ENCODE assay signal across 19 cellular contexts in genomic region chr7:47693161-47693740, GRCh38.
DNase-seq lines count a peak whose midpoint lies in the region; ATAC-seq, FAIRE-seq and TF ChIP-seq lines count a peak whose summit lies in the region.
"Had no signal": no experiment of that assay in that cellular context is flagged by ENCODE, and none has a peak within 500 bp of the region (broad histone marks: within the 10 kb centered on the region; RNA-seq: fewer than 3 reads in every experiment).

No MANE protein-coding gene starts in this region.

- H3K18ac ChIP-seq in mesendoderm (ENCODE audit: low read length) = no peak overlapping the region

- no peaks in the 10 kb centered on the region for H3K79me2 ChIP-seq in mesendoderm (ENCODE audit: control insufficient read depth, insufficient read depth, low read length)

- no peaks in the 10 kb centered on the region for H3K27me3 ChIP-seq in mesendoderm (ENCODE audit: insufficient read depth, low read length, poor library complexity)
- no peaks in the 10 kb centered on the region for H3K27me3 ChIP-seq in body of pancreas
- H3K27me3 ChIP-seq: BLaER1 treated with 17β-estradiol and CSF1 and Interleukin-3, amounts not matched to agents 10 nM and 100 nM had no signal

- H3K9me3 ChIP-seq in body of pancreas = no peaks in the 10 kb centered on the region
- H3K9me3 ChIP-seq: BLaER1 treated with 17β-estradiol and CSF1 and Interleukin-3, amounts not matched to agents 10 nM and 100 nM; lower lobe of right lung had no signal

- no peak overlapping the region for H4K5ac ChIP-seq in mesendoderm (ENCODE audit: low read length)

- no peak overlapping the region for H3K4me3 ChIP-seq in mesendoderm (ENCODE audit: low read length)
- H3K4me3 ChIP-seq in body of pancreas = no peak overlapping the region
- H3K4me3 ChIP-seq: BLaER1 treated with 17β-estradiol and CSF1 and Interleukin-3, amounts not matched to agents 10 nM and 100 nM; lower lobe of right lung had no signal

- no peak for TF ChIP-seq POLR2A in body of pancreas (IDR thresholded peaks at IDR 0.05)

- H3K4me2 ChIP-seq in mesendoderm (ENCODE audit: low read length) = no peak overlapping the region
- H3K4me2 ChIP-seq: BLaER1 treated with 17β-estradiol and CSF1 and Interleukin-3, amounts not matched to agents 10 nM and 100 nM had no signal

- no peak overlapping the region for H2BK15ac ChIP-seq in mesendoderm (replicated peaks; ENCODE audit: low read depth)

- H2AK5ac ChIP-seq in mesendoderm (ENCODE audit: low read length) = no peak overlapping the region

- no peak overlapping the region for H3K9ac ChIP-seq in mesendoderm (ENCODE audit: low read length)
- H3K9ac ChIP-seq: BLaER1 treated with 17β-estradiol and CSF1 and Interleukin-3, amounts not matched to agents 10 nM and 100 nM had no signal

- no peak overlapping the region for H3K56ac ChIP-seq in mesendoderm (ENCODE audit: low read length)

- H3K4ac ChIP-seq in mesendoderm (ENCODE audit: low read depth, low read length) = no peak overlapping the region

- no CpG with 5 or more reads among the region's 9 CpGs for WGBS in mesendoderm (ENCODE audit: extremely low coverage, insufficient coverage, low lambda C conversion rate)
- WGBS in body of pancreas, 2 donors = 80 to 84% methylated on average over 9 of the region's 9 CpGs

- H3K27ac ChIP-seq in mesendoderm (ENCODE audit: low read depth, low read length) = no peak overlapping the region
- H3K27ac ChIP-seq in body of pancreas = no peak overlapping the region
- H3K27ac ChIP-seq: BLaER1 treated with 17β-estradiol and CSF1 and Interleukin-3, amounts not matched to agents 10 nM and 100 nM; lower lobe of right lung had no signal

- H3K36me3 ChIP-seq in mesendoderm (ENCODE audit: control insufficient read depth, insufficient read depth, low read length) (no peaks in the 10 kb centered on the region), body of pancreas (replicated peaks in 1 of 2; ENCODE audit: insufficient read depth in 1 of 2, low read depth in 2 of 2) (no peaks in the 10 kb centered on the region)
- H3K36me3 ChIP-seq: BLaER1 treated with 17β-estradiol and CSF1 and Interleukin-3, amounts not matched to agents 10 nM and 100 nM; lower lobe of right lung had no signal

- intact Hi-C loops in body of pancreas (cut with DNase I) = no loop called here

- H2BK120ac ChIP-seq in mesendoderm (ENCODE audit: low read depth, low read length) = no peak overlapping the region

- no peak overlapping the region for H2BK5ac ChIP-seq in mesendoderm (ENCODE audit: low read length)

- no peak overlapping the region for H3K23ac ChIP-seq in mesendoderm (ENCODE audit: low read length)

- H3K79me1 ChIP-seq in mesendoderm (ENCODE audit: low read length) = no peaks in the 10 kb centered on the region

- FAIRE-seq in RCC 7860 (lab: Jason Lieb, UNC) = peak; percentile 52
- FAIRE-seq: colon, TTC549 had no signal

- TF ChIP-seq CTCF in body of pancreas (IDR thresholded peaks at IDR 0.05) = no peak

- no peak for ATAC-seq in body of pancreas
- no peak for ATAC-seq in GM21529 (IDR thresholded peaks at IDR 0.05; ENCODE audit: unreplicated experiment)
- ATAC-seq: activated T-cell treated with anti-CD3 and anti-CD28 coated beads, Interleukin-2, amount 50 U/mL, for 72 hours; HCT116; lower lobe of right lung; sciatic nerve; stimulated activated naive B cell treated with anti-CD40 and anti-IgM and Interleukin-4, amounts not matched to agents 10 μg/mL and 1 μg/mL and 100 μg/mL, for 72 hours had no signal

- H3K4me1 ChIP-seq in mesendoderm (ENCODE audit: control insufficient read depth, low read depth, low read length) (no peaks in the 10 kb centered on the region), body of pancreas (no peaks in the 10 kb centered on the region)
- H3K4me1 ChIP-seq: lower lobe of right lung had no signal

- DNase-seq in EL = peak; percentile 33
- peak; percentile 51 for DNase-seq in RCC 7860 (ENCODE audit: low spot score)
- peak; percentile 31 for DNase-seq in fibroblast of peridontal ligament (ENCODE audit: extremely low read depth)
- peak; percentile 65 for DNase-seq in renal cortical epithelial cell (ENCODE audit: low read depth)
- DNase-seq in globus pallidus (ENCODE audit: low spot score) = no peak
- no peak for DNase-seq in mesendoderm
- DNase-seq in body of pancreas = no peak
- DNase-seq: activated CD4-positive, alpha-beta T cell treated with anti-CD3 and anti-CD28 coated beads, Interleukin-2, amount 50 U/mL, for 48 hours; activated T-cell treated with anti-CD3 and anti-CD28 coated beads, Interleukin-2, amount 50 U/mL, for 72 hours; DND-41; lower lobe of right lung; NCI-H146; stimulated activated naive B cell treated with anti-CD40 and anti-IgM and Interleukin-4, amounts not matched to agents 10 μg/mL and 1 μg/mL and 100 μg/mL, for 72 hours had no signal

- no peak overlapping the region for H4K8ac ChIP-seq in mesendoderm (ENCODE audit: low read depth, low read length)

Comparison
In these comparisons a context has a peak if more than half of its experiments do, and no peak if none do; other contexts are left out.
1. DNase-seq: peak in EL (single experiment), RCC 7860 (single experiment), fibroblast of peridontal ligament (single experiment) and renal cortical epithelial cell (single experiment); none in globus pallidus (single experiment), mesendoderm (single experiment) and body of pancreas (0 of 4).